38 cellular contexts compared by ENCODE assay signal in the genomic region with DNA sequence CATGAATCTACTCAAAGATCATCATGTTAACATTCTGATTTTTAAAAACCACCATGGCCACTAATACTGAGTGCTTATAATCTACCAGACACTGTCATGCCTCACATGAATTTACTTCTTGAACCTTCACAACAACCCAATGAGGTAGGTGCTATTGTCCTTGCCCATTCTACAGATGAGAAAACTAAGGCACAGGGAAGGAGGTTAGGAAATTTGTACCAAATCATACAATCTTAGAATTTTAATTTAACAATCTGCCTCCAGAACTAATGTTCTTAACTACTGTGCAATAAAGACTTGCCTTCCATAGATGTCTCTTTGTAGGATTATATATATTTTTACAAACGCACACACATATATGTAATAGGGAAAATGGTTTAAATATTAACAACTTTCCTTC.
"Had no signal": no experiment of that assay in that cellular context is flagged by ENCODE, and none has a peak within 500 bp of the region (broad histone marks: within the 10 kb centered on the region; RNA-seq: fewer than 3 reads in every experiment).

No MANE protein-coding gene starts in this region.

- H3K36me3 Mint-ChIP-seq: activated naive CD4-positive, alpha-beta T cell treated with anti-CD3 and anti-CD28 coated beads, Interleukin-2, amount 10 ng/mL, durations not matched to agents 7 days and 5 days; activated naive CD4-positive, alpha-beta T cell treated with anti-CD3 and anti-CD28 coated beads, Interleukin-2, amount 50 U/mL, for 24 hours; activated naive CD4-positive, alpha-beta T cell treated with anti-CD3 and anti-CD28 coated beads, Interleukin-2, amount 50 U/mL, for 72 hours; activated naive CD8-positive, alpha-beta T cell; activated naive CD8-positive, alpha-beta T cell treated with anti-CD3 and anti-CD28 coated beads for 36 hours; activated naive CD8-positive, alpha-beta T cell treated with anti-CD3 and anti-CD28 coated beads, Interleukin-2, amount 10 ng/mL, durations not matched to agents 7 days and 5 days; brain had no signal

- H3K4me1 Mint-ChIP-seq: activated naive CD4-positive, alpha-beta T cell treated with anti-CD3 and anti-CD28 coated beads, Interleukin-2, amount 10 ng/mL, durations not matched to agents 7 days and 5 days; activated naive CD4-positive, alpha-beta T cell treated with anti-CD3 and anti-CD28 coated beads, Interleukin-2, amount 50 U/mL, for 24 hours; activated naive CD8-positive, alpha-beta T cell treated with anti-CD3 and anti-CD28 coated beads for 36 hours; activated naive CD8-positive, alpha-beta T cell treated with anti-CD3 and anti-CD28 coated beads, Interleukin-2, amount 50 U/mL, for 24 hours; activated T-helper 17 cell treated with anti-CD3 and anti-CD28 coated beads, Interleukin-2, amount 50 U/mL, for 72 hours; central memory CD8-positive, alpha-beta T cell had no signal

- DNase-seq: activated effector memory CD4-positive, alpha-beta T cell treated with anti-CD3 and anti-CD28 coated beads, Interleukin-2, amount 50 U/mL, for 16 hours; activated effector memory CD4-positive, alpha-beta T cell treated with Interleukin-2 at 50 U/mL for 16 hours; activated gamma-delta T cell; activated gamma-delta T cell treated with Interleukin-2 at 50 U/mL for 16 hours; activated naive CD4-positive, alpha-beta T cell; activated naive CD4-positive, alpha-beta T cell treated with anti-CD3 and anti-CD28 coated beads, Interleukin-2, amount 10 ng/mL, durations not matched to agents 7 days and 5 days; activated naive CD4-positive, alpha-beta T cell treated with anti-CD3 and anti-CD28 coated beads, Interleukin-2, amount 50 U/mL, for 16 hours; activated naive CD4-positive, alpha-beta T cell treated with Interleukin-2 at 50 U/mL for 16 hours; activated naive CD8-positive, alpha-beta T cell treated with anti-CD3 and anti-CD28 coated beads for 36 hours; activated naive CD8-positive, alpha-beta T cell treated with anti-CD3 and anti-CD28 coated beads, Interleukin-2, amount 10 ng/mL, durations not matched to agents 7 days and 5 days; activated naive CD8-positive, alpha-beta T cell treated with anti-CD3 and anti-CD28 coated beads, Interleukin-2, amount 50 U/mL, for 24 hours; activated T-cell treated with anti-CD3 and anti-CD28 coated beads, Interleukin-2, amount 50 U/mL, for 1 hour; activated T-cell treated with anti-CD3 and anti-CD28 coated beads, Interleukin-2, amount 50 U/mL, for 24 hours; activated T-cell treated with anti-CD3 and anti-CD28 coated beads, Interleukin-2, amount 50 U/mL, for 4 hours; activated T-cell treated with anti-CD3 and anti-CD28 coated beads, Interleukin-2, amount 50 U/mL, for 48 hours; activated T-cell treated with anti-CD3 and anti-CD28 coated beads, Interleukin-2, amount 50 U/mL, for 72 hours; adrenal gland; amniotic stem cell; amygdala; anterior cingulate cortex; body of pancreas; brain microvascular endothelial cell; caudate nucleus; central memory CD4-positive, alpha-beta T cell; cerebellar nuclear complex had no signal

- H3K9me3 ChIP-seq: adrenal gland, ascending aorta, body of pancreas, breast epithelium had no signal

- H3K4me1 ChIP-seq: adrenal gland, ascending aorta, breast epithelium had no signal

- H3K27me3 ChIP-seq: adrenal gland, ascending aorta, body of pancreas, brain microvascular endothelial cell, breast epithelium, cardiac muscle cell had no signal

- H3K27me3 Mint-ChIP-seq: activated naive CD4-positive, alpha-beta T cell treated with anti-CD3 and anti-CD28 coated beads, Interleukin-2, amount 10 ng/mL, durations not matched to agents 7 days and 5 days; activated naive CD4-positive, alpha-beta T cell treated with anti-CD3 and anti-CD28 coated beads, Interleukin-2, amount 50 U/mL, for 24 hours; activated naive CD8-positive, alpha-beta T cell treated with anti-CD3 and anti-CD28 coated beads for 36 hours; activated naive CD8-positive, alpha-beta T cell treated with anti-CD3 and anti-CD28 coated beads, Interleukin-2, amount 10 ng/mL, durations not matched to agents 7 days and 5 days; activated T-cell treated with anti-CD3 and anti-CD28 coated beads, Interleukin-2, amount 50 U/mL, for 24 hours; activated T-helper 17 cell treated with anti-CD3 and anti-CD28 coated beads, Interleukin-2, amount 50 U/mL, for 72 hours; brain; central memory CD8-positive, alpha-beta T cell had no signal

- ATAC-seq: activated naive CD4-positive, alpha-beta T cell treated with anti-CD3 and anti-CD28 coated beads, Interleukin-2, amount 50 U/mL, for 72 hours; activated naive CD8-positive, alpha-beta T cell treated with anti-CD3 and anti-CD28 coated beads, Interleukin-2, amount 50 U/mL, for 24 hours; activated T-cell treated with anti-CD3 and anti-CD28 coated beads, Interleukin-2, amount 50 U/mL, for 4 hours; activated T-cell treated with anti-CD3 and anti-CD28 coated beads, Interleukin-2, amount 50 U/mL, for 72 hours; activated T-helper 17 cell treated with anti-CD3 and anti-CD28 coated beads, Interleukin-2, amount 50 U/mL, for 72 hours; body of pancreas had no signal

- H3K4me3 ChIP-seq: adrenal gland, ascending aorta, body of pancreas, breast epithelium, cardiac muscle cell had no signal

- H3K36me3 ChIP-seq: adrenal gland, ascending aorta, brain microvascular endothelial cell, breast epithelium, cardiac muscle cell had no signal

- H3K27ac ChIP-seq: adrenal gland, ascending aorta, body of pancreas, brain microvascular endothelial cell, breast epithelium, cardiac muscle cell had no signal

- H3K27ac Mint-ChIP-seq: activated naive CD4-positive, alpha-beta T cell treated with anti-CD3 and anti-CD28 coated beads for 36 hours; activated naive CD4-positive, alpha-beta T cell treated with anti-CD3 and anti-CD28 coated beads, Interleukin-2, amount 10 ng/mL, durations not matched to agents 7 days and 5 days; activated naive CD4-positive, alpha-beta T cell treated with anti-CD3 and anti-CD28 coated beads, Interleukin-2, amount 50 U/mL, for 24 hours; activated naive CD4-positive, alpha-beta T cell treated with anti-CD3 and anti-CD28 coated beads, Interleukin-2, amount 50 U/mL, for 72 hours; activated naive CD8-positive, alpha-beta T cell; activated naive CD8-positive, alpha-beta T cell treated with anti-CD3 and anti-CD28 coated beads for 36 hours; activated naive CD8-positive, alpha-beta T cell treated with anti-CD3 and anti-CD28 coated beads, Interleukin-2, amount 10 ng/mL, durations not matched to agents 7 days and 5 days; activated naive CD8-positive, alpha-beta T cell treated with anti-CD3 and anti-CD28 coated beads, Interleukin-2, amount 50 U/mL, for 24 hours; activated T-cell treated with anti-CD3 and anti-CD28 coated beads, Interleukin-2, amount 50 U/mL, for 24 hours; activated T-cell treated with anti-CD3 and anti-CD28 coated beads, Interleukin-2, amount 50 U/mL, for 72 hours; activated T-helper 1 cell treated with anti-CD3 and anti-CD28 coated beads, Interleukin-12 subunit alpha, Interleukin-12 subunit beta, Interleukin-2, Interleukin-4 antibody, amounts not matched to agents 30 ng/mL and 10 ng/mL and 1 ng/mL, durations not matched to agents 14 hours and 24 hours and 36 hours; activated T-helper 17 cell treated with anti-CD3 and anti-CD28 coated beads, Interleukin-2, amount 50 U/mL, for 72 hours; activated T-helper 2 cell treated with anti-CD3 and anti-CD28 coated beads, Interferon-gamma antibody, Interleukin-2, Interleukin-4, amounts not matched to agents 10 μg/mL and 5 μg/mL and 100 μg/mL, durations not matched to agents 14 hours and 24 hours and 36 hours; brain had no signal

- H3K4me3 Mint-ChIP-seq: activated naive CD4-positive, alpha-beta T cell treated with anti-CD3 and anti-CD28 coated beads for 36 hours; activated naive CD4-positive, alpha-beta T cell treated with anti-CD3 and anti-CD28 coated beads, Interleukin-2, amount 10 ng/mL, durations not matched to agents 7 days and 5 days; activated naive CD4-positive, alpha-beta T cell treated with anti-CD3 and anti-CD28 coated beads, Interleukin-2, amount 50 U/mL, for 24 hours; activated naive CD8-positive, alpha-beta T cell; activated naive CD8-positive, alpha-beta T cell treated with anti-CD3 and anti-CD28 coated beads for 36 hours; activated naive CD8-positive, alpha-beta T cell treated with anti-CD3 and anti-CD28 coated beads, Interleukin-2, amount 10 ng/mL, durations not matched to agents 7 days and 5 days; activated naive CD8-positive, alpha-beta T cell treated with anti-CD3 and anti-CD28 coated beads, Interleukin-2, amount 50 U/mL, for 24 hours; activated T-cell treated with anti-CD3 and anti-CD28 coated beads, Interleukin-2, amount 50 U/mL, for 24 hours; activated T-cell treated with anti-CD3 and anti-CD28 coated beads, Interleukin-2, amount 50 U/mL, for 4 hours; activated T-cell treated with anti-CD3 and anti-CD28 coated beads, Interleukin-2, amount 50 U/mL, for 72 hours; activated T-helper 1 cell treated with anti-CD3 and anti-CD28 coated beads, Interleukin-12 subunit alpha, Interleukin-12 subunit beta, Interleukin-2, Interleukin-4 antibody, amounts not matched to agents 30 ng/mL and 10 ng/mL and 1 ng/mL, durations not matched to agents 14 hours and 24 hours and 36 hours; activated T-helper 17 cell treated with anti-CD3 and anti-CD28 coated beads, Interleukin-2, amount 50 U/mL, for 72 hours; brain; central memory CD8-positive, alpha-beta T cell had no signal

- FAIRE-seq: bronchial epithelial cell had no signal

- H3K9me3 Mint-ChIP-seq: activated naive CD4-positive, alpha-beta T cell treated with anti-CD3 and anti-CD28 coated beads for 36 hours; activated naive CD4-positive, alpha-beta T cell treated with anti-CD3 and anti-CD28 coated beads, Interleukin-2, amount 10 ng/mL, durations not matched to agents 7 days and 5 days; activated naive CD4-positive, alpha-beta T cell treated with anti-CD3 and anti-CD28 coated beads, Interleukin-2, amount 50 U/mL, for 24 hours; activated naive CD4-positive, alpha-beta T cell treated with anti-CD3 and anti-CD28 coated beads, Interleukin-2, amount 50 U/mL, for 72 hours; activated naive CD8-positive, alpha-beta T cell treated with anti-CD3 and anti-CD28 coated beads for 36 hours; activated naive CD8-positive, alpha-beta T cell treated with anti-CD3 and anti-CD28 coated beads, Interleukin-2, amount 10 ng/mL, durations not matched to agents 7 days and 5 days; activated naive CD8-positive, alpha-beta T cell treated with anti-CD3 and anti-CD28 coated beads, Interleukin-2, amount 50 U/mL, for 24 hours; activated T-cell treated with anti-CD3 and anti-CD28 coated beads, Interleukin-2, amount 50 U/mL, for 24 hours; activated T-cell treated with anti-CD3 and anti-CD28 coated beads, Interleukin-2, amount 50 U/mL, for 4 hours; activated T-cell treated with anti-CD3 and anti-CD28 coated beads, Interleukin-2, amount 50 U/mL, for 72 hours; activated T-helper 1 cell treated with anti-CD3 and anti-CD28 coated beads, Interleukin-12 subunit alpha, Interleukin-12 subunit beta, Interleukin-2, Interleukin-4 antibody, amounts not matched to agents 30 ng/mL and 10 ng/mL and 1 ng/mL, durations not matched to agents 14 hours and 24 hours and 36 hours; activated T-helper 17 cell treated with anti-CD3 and anti-CD28 coated beads, Interleukin-2, amount 50 U/mL, for 72 hours; activated T-helper 2 cell treated with anti-CD3 and anti-CD28 coated beads, Interferon-gamma antibody, Interleukin-2, Interleukin-4, amounts not matched to agents 10 μg/mL and 5 μg/mL and 100 μg/mL, durations not matched to agents 14 hours and 24 hours and 36 hours; brain; central memory CD8-positive, alpha-beta T cell had no signal
